16 cellular contexts compared by ENCODE assay signal in the genomic region with DNA sequence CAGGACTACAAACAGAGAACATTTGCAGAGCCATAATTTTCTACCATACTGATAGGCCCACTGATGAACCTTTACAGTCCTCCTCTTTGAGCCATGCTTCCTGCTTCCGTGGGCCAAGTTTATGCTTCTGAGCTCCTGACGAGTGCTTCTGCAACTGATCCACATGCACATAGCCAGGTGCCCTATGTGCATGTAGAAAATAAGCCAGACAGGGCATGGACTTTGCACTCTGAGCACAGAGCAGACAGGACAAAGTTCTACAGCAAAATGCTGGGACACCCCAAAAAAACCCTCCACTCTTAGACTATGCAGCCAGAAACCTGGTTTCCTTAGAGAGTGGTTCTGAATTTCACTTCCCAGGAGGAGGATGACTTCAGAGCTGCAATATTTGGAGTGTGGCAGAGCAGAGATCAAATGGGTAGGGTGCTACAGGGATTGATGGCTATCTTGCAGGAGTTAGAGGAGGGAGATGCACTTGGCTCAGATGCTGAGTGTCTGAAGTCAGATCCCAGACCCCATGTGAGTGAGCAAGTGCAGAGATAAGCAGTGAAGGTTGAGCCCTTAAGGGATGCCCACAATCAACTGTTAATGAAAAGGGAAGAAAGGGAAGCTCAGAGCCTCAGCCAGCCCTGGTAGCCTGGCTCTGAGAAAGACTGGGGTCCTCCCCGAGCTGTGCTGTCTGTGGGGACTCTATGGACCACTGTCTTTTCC.
"Had no signal": no experiment of that assay in that cellular context is flagged by ENCODE, and none has a peak within 500 bp of the region (broad histone marks: within the 10 kb centered on the region; RNA-seq: fewer than 3 reads in every experiment).

No MANE protein-coding gene starts in this region.

- H3K36me3 ChIP-seq: colonic mucosa, left ventricle myocardium inferior, neural progenitor cell, tibial nerve had no signal

- DNase-seq: activated CD4-positive, alpha-beta T cell treated with anti-CD3 and anti-CD28 coated beads, Interleukin-2, amount 10 ng/mL, durations not matched to agents 7 days and 5 days; activated CD4-positive, CD25-positive, alpha-beta regulatory T cell; activated CD8-positive, alpha-beta T cell treated with anti-CD3 and anti-CD28 coated beads, Interleukin-2, amount 10 ng/mL, durations not matched to agents 7 days and 5 days; activated naive CD4-positive, alpha-beta T cell treated with anti-CD3 and anti-CD28 coated beads for 36 hours; activated T-cell treated with anti-CD3 and anti-CD28 coated beads, Interleukin-2, amount 50 U/mL, for 24 hours; anterior cingulate cortex; colonic mucosa; foreskin melanocyte; left ventricle myocardium inferior; naive thymus-derived CD4-positive, alpha-beta T cell; stimulated activated CD4-positive, alpha-beta T cell treated with anti-CD3 and anti-CD28 coated beads, Interleukin-12 subunit alpha, Interleukin-12 subunit beta, amount 100 ng/mL, for 4 hours; stimulated activated CD4-positive, alpha-beta T cell treated with anti-CD3 and anti-CD28 coated beads, Interleukin-1b, Interleukin-23, amount 100 ng/mL, for 48 hours; stimulated activated CD8-positive, alpha-beta memory T cell treated with anti-CD3 and anti-CD28 coated beads, Interleukin-4, amount 100 ng/mL, for 48 hours; stimulated activated naive CD4-positive, alpha-beta T cell treated with Interleukin-2 at 50 U/mL for 16 hours had no signal

- H3K27me3 ChIP-seq: colonic mucosa, neural progenitor cell, tibial nerve had no signal

- H3K9me3 ChIP-seq: colonic mucosa had no signal

- H3K4me1 ChIP-seq: colonic mucosa, left ventricle myocardium inferior, tibial nerve had no signal

- H3K4me3 ChIP-seq: colonic mucosa, left ventricle myocardium inferior, neural progenitor cell, tibial nerve had no signal

- ATAC-seq: activated CD8-positive, alpha-beta T cell treated with anti-CD3 and anti-CD28 coated beads, Interleukin-2, amount 10 ng/mL, durations not matched to agents 7 days and 5 days; naive thymus-derived CD4-positive, alpha-beta T cell had no signal

- H3K27ac ChIP-seq: colonic mucosa, left ventricle myocardium inferior, neural progenitor cell, tibial nerve had no signal
